In genomic region chr1:47507921-47508894, GRCh38 we compare ENCODE assay signal across 9 cellular contexts.
DNase-seq lines count a peak whose midpoint lies in the region; ATAC-seq and TF ChIP-seq lines count a peak whose summit lies in the region.
"Had no signal": no experiment of that assay in that cellular context is flagged by ENCODE, and none has a peak within 500 bp of the region (broad histone marks: within the 10 kb centered on the region; RNA-seq: fewer than 3 reads in every experiment).

No MANE protein-coding gene starts in this region.

- DNase-seq in NCI-H1092 treated with DMSO at 0.1 percent for 48 hours (lab: John Stamatoyannopoulos, UW) (peak; percentile 25), NCI-H1092 (lab: John Stamatoyannopoulos, UW) (no peak), SK-N-MC (ENCODE audit: low read depth, low spot score) (no peak), naive B cell (no peak), thoracic aorta (ENCODE audit: low spot score) (no peak)
- no peak for DNase-seq in effector memory CD4-positive, alpha-beta T cell

- H3K9ac ChIP-seq in SK-N-MC (ENCODE audit: insufficient read length) = peak overlapping the region; percentile 47

- peaks cover 62 to 78% (median 72%) of the 10 kb centered on the region in 3 donors for H3K27me3 Mint-ChIP-seq in naive B cell

- peak overlapping the region in 1 of 6 donors; percentile 32 for H3K27ac Mint-ChIP-seq in naive B cell
- H3K27ac Mint-ChIP-seq: T-helper 1 cell treated with Interleukin-12 subunit alpha and Interleukin-12 subunit beta and Interleukin-4 antibody, amounts not matched to agents 30 μg/mL and 1 μg/mL, for 36 hours had no signal

- H3K9me3 Mint-ChIP-seq in naive B cell = peaks cover 4 to 31% (median 12%) of the 10 kb centered on the region in 7 donors

- H3K36me3 ChIP-seq in SK-N-MC (ENCODE audit: insufficient read depth, low read length) = no peaks in the 10 kb centered on the region
- no peaks in the 10 kb centered on the region for H3K36me3 ChIP-seq in effector memory CD4-positive, alpha-beta T cell (ENCODE audit: control insufficient read depth, insufficient read depth, low read length)
- H3K36me3 ChIP-seq in thoracic aorta = no peaks in the 10 kb centered on the region

- no peak overlapping the region for H3K27ac ChIP-seq in SK-N-MC
- H3K27ac ChIP-seq in effector memory CD4-positive, alpha-beta T cell (ENCODE audit: insufficient read depth, low read length, poor library complexity, severe bottlenecking) = no peak overlapping the region
- peak overlapping the region; percentile 59 for H3K27ac ChIP-seq in thoracic aorta

- peak overlapping the region; percentile 66 to 86 (median 83) for H3K4me3 Mint-ChIP-seq in naive B cell
- H3K4me3 Mint-ChIP-seq: T-helper 1 cell treated with Interleukin-12 subunit alpha and Interleukin-12 subunit beta and Interleukin-4 antibody, amounts not matched to agents 30 μg/mL and 1 μg/mL, for 36 hours had no signal

- H3K9me3 ChIP-seq in SK-N-MC (ENCODE audit: low read depth, low read length) (no peaks in the 10 kb centered on the region), thoracic aorta (no peaks in the 10 kb centered on the region)
- no peaks in the 10 kb centered on the region for H3K9me3 ChIP-seq in effector memory CD4-positive, alpha-beta T cell (ENCODE audit: control insufficient read depth, low read length)

- H3K4me1 ChIP-seq in effector memory CD4-positive, alpha-beta T cell (ENCODE audit: control insufficient read depth, insufficient read depth, low read length, poor library complexity, severe bottlenecking) = peaks cover 5% of the 10 kb centered on the region
- H3K4me1 ChIP-seq in thoracic aorta (ENCODE audit: control insufficient read depth in 1 of 2, low read depth in 2 of 2) = peaks cover 11 to 27% of the 10 kb centered on the region in 2 donors

- peaks cover 35% of the 10 kb centered on the region for H3K27me3 ChIP-seq in effector memory CD4-positive, alpha-beta T cell (replicated peaks; ENCODE audit: control insufficient read depth, insufficient read depth, low read length, poor library complexity, severe bottlenecking)
- H3K27me3 ChIP-seq in thoracic aorta (replicated peaks; ENCODE audit: insufficient read depth) = no peaks in the 10 kb centered on the region

- H3K4me1 Mint-ChIP-seq in naive B cell = peaks cover 0 to 5% (median 0%) of the 10 kb centered on the region in 3 donors

- no peak for TF ChIP-seq CTCF in thoracic aorta (IDR thresholded peaks at IDR 0.05)

- H3K4me3 ChIP-seq in SK-N-MC = peak overlapping the region; percentile 84
- H3K4me3 ChIP-seq in effector memory CD4-positive, alpha-beta T cell (ENCODE audit: insufficient read depth, low read depth, low read length, poor library complexity, severe bottlenecking) = peak overlapping the region; percentile 52
- peak overlapping the region; percentile 82 for H3K4me3 ChIP-seq in thoracic aorta

- ATAC-seq in naive B cell (ENCODE audit: low read depth in 2 of 2) (peak; percentile 43 to 58), thoracic aorta (ENCODE audit: insufficient number of reproducible peaks, low FRiP score, low read depth) (peak; percentile 7), HG02981 (IDR thresholded peaks at IDR 0.05; ENCODE audit: unreplicated experiment) (no peak), HG02763 (IDR thresholded peaks at IDR 0.05; ENCODE audit: unreplicated experiment) (no peak)

- peaks cover 5 to 8% of the 10 kb centered on the region in 2 donors for H3K36me3 Mint-ChIP-seq in naive B cell

Comparison
In these comparisons a context has a peak if more than half of its experiments do, and no peak if none do; other contexts are left out.
1. H3K27ac ChIP-seq: peak in thoracic aorta (2 of 2); none in SK-N-MC (single experiment) and effector memory CD4-positive, alpha-beta T cell (single experiment).
2. ATAC-seq: peak in naive B cell (2 of 2) and thoracic aorta (single experiment); none in HG02981 (single experiment) and HG02763 (single experiment).
3. Peak in every context shown above with its lines, with median percentiles within 50 percentile points of each other: H3K4me3 ChIP-seq.